2 cellular contexts compared by ENCODE assay signal in genomic region chr4:8634773-8635172, GRCh38. TPM values are rescaled to one million over a fixed set of nuclear protein-coding genes. Genes with fewer than 3 reads are reported as not detected.
"Had no signal": no experiment of that assay in that cellular context is flagged by ENCODE, and none has a peak within 500 bp of the region (broad histone marks: within the 10 kb centered on the region; RNA-seq: fewer than 3 reads in every experiment).

No MANE protein-coding gene starts in this region.

RNA-seq across cellular contexts. Expression of gene CPZ, which starts 42.2 kb away (rescaled TPM):
- total RNA-seq: SK-MEL-5 had no signal

RNA-seq across cellular contexts. Expression of gene GPR78, which starts 54.6 kb away (rescaled TPM):
- total RNA-seq: Peyer's patch, SK-MEL-5 had no signal
